ENCODE assay signal across 6 cellular contexts in the genomic region with DNA sequence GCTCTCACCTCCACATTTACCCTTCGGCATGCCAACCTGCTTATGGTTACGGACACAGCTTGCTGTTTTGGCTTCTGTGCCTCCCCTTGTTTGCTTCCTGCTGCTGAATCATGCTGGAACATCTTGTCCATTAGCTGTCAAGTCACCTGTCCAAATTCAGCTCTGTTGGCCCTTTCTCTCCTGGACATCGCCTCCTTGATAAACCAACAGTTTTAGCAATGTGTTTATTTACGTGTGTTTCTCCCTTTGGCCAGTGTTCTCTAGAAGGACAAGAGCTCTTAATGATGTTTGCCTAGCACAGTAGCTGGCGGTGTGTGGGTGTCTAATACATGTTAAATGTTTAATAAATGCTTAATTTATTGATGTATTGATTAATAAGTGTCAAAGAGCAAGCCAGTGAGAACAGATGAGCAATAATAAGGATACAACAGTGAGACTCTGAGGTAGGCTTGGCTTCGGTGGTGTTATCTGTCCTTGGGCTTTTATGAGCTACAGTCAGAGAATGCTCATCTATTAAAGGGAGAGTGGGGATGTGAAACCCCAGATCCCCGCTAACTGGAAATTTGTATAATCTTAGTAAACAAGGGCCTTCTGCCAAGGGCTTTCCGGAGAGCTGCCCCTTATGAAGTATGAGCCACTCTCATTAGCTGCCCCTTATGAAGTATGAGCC. TPM values are rescaled to one million over a fixed set of nuclear protein-coding genes. Genes with fewer than 3 reads are reported as not detected.
"Had no signal": no experiment of that assay in that cellular context is flagged by ENCODE, and none has a peak within 500 bp of the region (broad histone marks: within the 10 kb centered on the region; RNA-seq: fewer than 3 reads in every experiment).

No MANE protein-coding gene starts in this region.

RNA-seq across cellular contexts. Expression of gene CTAGE6, which starts 59.1 kb away (rescaled TPM):
- total RNA-seq: LHCN-M2, M059J, PC-9, Right ventricle myocardium inferior, SJCRH30, SK-MEL-5 had no signal
